In genomic region chr9:14141736-14142135, GRCh38 we compare ENCODE assay signal across 16 cellular contexts.
DNase-seq lines count a peak whose midpoint lies in the region; TF ChIP-seq lines count a peak whose summit lies in the region.
"Had no signal": no experiment of that assay in that cellular context is flagged by ENCODE, and none has a peak within 500 bp of the region (broad histone marks: within the 10 kb centered on the region; RNA-seq: fewer than 3 reads in every experiment).

No MANE protein-coding gene starts in this region.

- H3K4me3 ChIP-seq in Karpas-422 (ENCODE audit: low read length) (no peak overlapping the region), suprapubic skin (no peak overlapping the region)
- H3K4me3 ChIP-seq: A549; BLaER1 treated with 17β-estradiol and CSF1 and Interleukin-3, amounts not matched to agents 10 nM and 100 nM had no signal

- no peaks in the 10 kb centered on the region for H3K9me2 ChIP-seq in Karpas-422 (replicated peaks; ENCODE audit: insufficient read depth, low read length)

- H3K9me3 ChIP-seq in Karpas-422 (ENCODE audit: low read length) (no peaks in the 10 kb centered on the region), suprapubic skin (no peaks in the 10 kb centered on the region)
- H3K9me3 ChIP-seq: A549, Caco-2 had no signal

- no peak overlapping the region for H3K4me2 ChIP-seq in Karpas-422 (ENCODE audit: low read depth, low read length, poor library complexity, severe bottlenecking)
- H3K4me2 ChIP-seq: A549; BLaER1 treated with 17β-estradiol and CSF1 and Interleukin-3, amounts not matched to agents 10 nM and 100 nM had no signal

- no peak overlapping the region for H2AFZ ChIP-seq in Karpas-422 (ENCODE audit: low read length)

- no peak for TF ChIP-seq CTCF in suprapubic skin (IDR thresholded peaks at IDR 0.05)

- TF ChIP-seq POLR2A in suprapubic skin (IDR thresholded peaks at IDR 0.05) = no peak

- no peaks in the 10 kb centered on the region for H4K20me1 ChIP-seq in Karpas-422 (ENCODE audit: insufficient read depth, low read depth, low read length)
- H4K20me1 ChIP-seq: BLaER1 treated with 17β-estradiol and CSF1 and Interleukin-3, amounts not matched to agents 10 nM and 100 nM had no signal

- 67% methylated on average over 2 of the region's 2 CpGs for WGBS in suprapubic skin

- H3K4me1 ChIP-seq in Karpas-422 (ENCODE audit: low read length) (peaks cover 7% of the 10 kb centered on the region), suprapubic skin (peaks cover 3% of the 10 kb centered on the region)
- H3K4me1 ChIP-seq: A549, Caco-2 had no signal

- H3K27ac ChIP-seq in Karpas-422 (ENCODE audit: low read length) (no peak overlapping the region), suprapubic skin (no peak overlapping the region)
- H3K27ac ChIP-seq: 22Rv1; A549; BLaER1 treated with 17β-estradiol and CSF1 and Interleukin-3, amounts not matched to agents 10 nM and 100 nM; C4-2B had no signal

- no peaks in the 10 kb centered on the region for H3K27me3 ChIP-seq in Karpas-422 (ENCODE audit: low read length)
- H3K27me3 ChIP-seq in suprapubic skin = no peaks in the 10 kb centered on the region
- H3K27me3 ChIP-seq: BLaER1 treated with 17β-estradiol and CSF1 and Interleukin-3, amounts not matched to agents 10 nM and 100 nM had no signal

- H3K9ac ChIP-seq in Karpas-422 (ENCODE audit: low read length) = no peak overlapping the region
- H3K9ac ChIP-seq: BLaER1 treated with 17β-estradiol and CSF1 and Interleukin-3, amounts not matched to agents 10 nM and 100 nM had no signal

- TF ChIP-seq EP300 in suprapubic skin (IDR thresholded peaks at IDR 0.05) = no peak

- peak; percentile 25 for DNase-seq in NCI-H146 (lab: John Stamatoyannopoulos, UW)
- DNase-seq in NCI-H146 treated with DMSO at 0.1 percent for 48 hours (lab: John Stamatoyannopoulos, UW; ENCODE audit: unreplicated experiment) = no peak
- DNase-seq in NCI-H69 (lab: John Stamatoyannopoulos, UW) = peak; percentile 73
- no peak for DNase-seq in Karpas-422
- DNase-seq in suprapubic skin (ENCODE audit: low spot score in 2 of 2) = no peak
- DNase-seq: AML-193; Caco-2; Calu3; CD4-positive, alpha-beta T cell; CD8-positive, alpha-beta T cell; DMS79 treated with DMSO at 0.1 percent for 48 hours; GF-D8 had no signal

- H3K79me2 ChIP-seq in Karpas-422 (ENCODE audit: low read length) = no peaks in the 10 kb centered on the region

- H3K36me3 ChIP-seq in Karpas-422 (ENCODE audit: insufficient read depth, low read length) (no peaks in the 10 kb centered on the region), suprapubic skin (peaks cover 14% of the 10 kb centered on the region)
- H3K36me3 ChIP-seq: BLaER1 treated with 17β-estradiol and CSF1 and Interleukin-3, amounts not matched to agents 10 nM and 100 nM had no signal

Comparison
In these comparisons a context has a peak if more than half of its experiments do, and no peak if none do; other contexts are left out.
1. DNase-seq: peak in NCI-H146 (single experiment) and NCI-H69 (single experiment); none in NCI-H146 treated with DMSO at 0.1 percent for 48 hours (single experiment), Karpas-422 (single experiment) and suprapubic skin (0 of 2).